ENCODE assay signal across 9 cellular contexts in the genomic region with DNA sequence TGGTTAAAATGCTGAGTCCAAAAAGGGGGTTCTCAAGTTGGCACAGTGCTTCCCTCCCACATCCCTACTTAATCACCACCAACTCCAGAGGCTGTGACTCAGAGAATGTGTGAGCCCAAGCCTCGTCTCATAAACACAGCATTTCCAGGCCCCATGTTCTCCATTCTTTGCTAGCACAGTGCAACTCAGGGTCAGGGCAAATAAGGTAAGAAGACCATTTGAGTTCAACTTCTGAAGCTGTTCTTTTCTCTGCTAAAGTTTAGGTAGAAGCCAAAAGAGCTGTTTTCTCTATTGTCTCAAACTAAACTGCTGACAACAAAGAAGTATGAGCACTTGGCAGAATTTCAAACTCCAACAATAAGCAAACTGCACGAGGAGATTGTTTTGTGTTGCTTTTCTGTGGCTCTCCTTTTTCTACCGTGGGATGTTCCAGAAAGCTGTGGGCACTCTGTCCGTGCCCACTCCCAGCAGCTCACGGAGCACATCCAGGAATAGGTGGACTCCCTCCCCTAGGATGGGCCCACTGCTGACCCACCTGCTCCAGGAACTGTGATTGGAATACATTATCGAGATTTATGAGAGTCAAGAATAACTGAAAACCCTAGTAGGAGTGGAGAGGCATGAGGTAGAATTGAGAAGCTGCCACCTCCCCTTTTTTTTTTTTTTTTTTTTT.
A peak's percentile ranks its signal among the peaks of the same experiment; 100 is the strongest.
DNase-seq lines count a peak whose midpoint lies in the region; ATAC-seq and TF ChIP-seq lines count a peak whose summit lies in the region.
"Had no signal": no experiment of that assay in that cellular context is flagged by ENCODE, and none has a peak within 500 bp of the region (broad histone marks: within the 10 kb centered on the region; RNA-seq: fewer than 3 reads in every experiment).

No MANE protein-coding gene starts in this region.

- peaks cover 12% of the 10 kb centered on the region for H3K4me1 ChIP-seq in lower lobe of right lung
- H3K4me1 ChIP-seq in thyroid gland = peaks cover 10 to 12% of the 10 kb centered on the region in 2 donors
- H3K4me1 ChIP-seq in CD8-positive, alpha-beta T cell (ENCODE audit: insufficient read depth, low read length) = peaks cover 36% of the 10 kb centered on the region

- CTCF ChIA-PET in activated CD4-positive, alpha-beta memory T cell treated with anti-CD3 and anti-CD28 coated beads for 36 hours (lab: Charles Lee) = interaction anchor here (0.6 to 1.4 kb wide), 2 partner anchors 80 to 508 kb away, joined by 4 read pairs; no protein-coding TSS in a partner anchor
- CTCF ChIA-PET in activated CD4-positive, alpha-beta memory T cell treated with anti-CD3 and anti-CD28 coated beads, Interleukin-2, amount 10 ng/mL, durations not matched to agents 7 days and 5 days (lab: Charles Lee) = no interaction called here
- CTCF ChIA-PET in CD8-positive, alpha-beta T cell (lab: Charles Lee) = interaction anchor here (0.6 to 0.9 kb wide), 2 partner anchors 21 to 335 kb away, joined by 3 to 5 read pairs; no protein-coding TSS in a partner anchor

- H3K4me3 ChIP-seq in cardiac fibroblast (replicated peaks in 1 of 2; ENCODE audit: low read depth in 2 of 2, low read length in 2 of 2) (no peak overlapping the region), lower lobe of right lung (no peak overlapping the region), thyroid gland (replicated peaks in 1 of 3) (no peak overlapping the region)
- no peak overlapping the region for H3K4me3 ChIP-seq in CD8-positive, alpha-beta T cell (ENCODE audit: low read depth, low read length)
- H3K4me3 ChIP-seq: cardiac muscle cell had no signal

- peaks cover 62% of the 10 kb centered on the region for H3K4me1 Mint-ChIP-seq in activated CD4-positive, alpha-beta memory T cell treated with anti-CD3 and anti-CD28 coated beads for 36 hours (ENCODE audit: low read depth)
- H3K4me1 Mint-ChIP-seq in activated CD4-positive, alpha-beta memory T cell treated with anti-CD3 and anti-CD28 coated beads, Interleukin-2, amount 10 ng/mL, durations not matched to agents 7 days and 5 days = peaks cover 27% of the 10 kb centered on the region
- H3K4me1 Mint-ChIP-seq in CD8-positive, alpha-beta T cell (ENCODE audit: low read depth) = peaks cover 59% of the 10 kb centered on the region

- POLR2A ChIA-PET in activated CD4-positive, alpha-beta memory T cell treated with anti-CD3 and anti-CD28 coated beads for 36 hours (lab: Charles Lee) = no interaction called here
- POLR2A ChIA-PET in activated CD4-positive, alpha-beta memory T cell treated with anti-CD3 and anti-CD28 coated beads, Interleukin-2, amount 10 ng/mL, durations not matched to agents 7 days and 5 days (lab: Charles Lee) = no interaction called here
- POLR2A ChIA-PET in CD8-positive, alpha-beta T cell (lab: Charles Lee) = interaction anchor here (0.7 to 1.0 kb wide), 2 partner anchors 34 to 376 kb away, joined by 3 read pairs; no protein-coding TSS in a partner anchor

- no peak overlapping the region for H3K4me3 Mint-ChIP-seq in activated CD4-positive, alpha-beta memory T cell treated with anti-CD3 and anti-CD28 coated beads for 36 hours
- H3K4me3 Mint-ChIP-seq in activated CD4-positive, alpha-beta memory T cell treated with anti-CD3 and anti-CD28 coated beads, Interleukin-2, amount 10 ng/mL, durations not matched to agents 7 days and 5 days = no peak overlapping the region
- no peak overlapping the region for H3K4me3 Mint-ChIP-seq in CD8-positive, alpha-beta T cell

- peak overlapping the region; percentile 65 for H3K27ac ChIP-seq in lower lobe of right lung
- peak overlapping the region in 2 of 3 donors; percentile 42 to 51 for H3K27ac ChIP-seq in thyroid gland
- H3K27ac ChIP-seq in CD8-positive, alpha-beta T cell (ENCODE audit: low read depth, low read length) = no peak overlapping the region
- H3K27ac ChIP-seq: cardiac muscle cell had no signal

- TF ChIP-seq CTCF in cardiac fibroblast (IDR thresholded peaks at IDR 0.05; ENCODE audit: low read depth, low read length) (no peak), lower lobe of right lung (IDR thresholded peaks at IDR 0.05) (no peak), thyroid gland (IDR thresholded peaks at IDR 0.05) (no peak), GM10266 (IDR thresholded peaks at IDR 0.05; ENCODE audit: control insufficient read depth, insufficient read depth, low read depth, missing control alignments) (no peak)
- no peak for TF ChIP-seq CTCF in CD8-positive, alpha-beta T cell (IDR thresholded peaks at IDR 0.05)

- no peaks in the 10 kb centered on the region for H3K27me3 Mint-ChIP-seq in activated CD4-positive, alpha-beta memory T cell treated with anti-CD3 and anti-CD28 coated beads for 36 hours
- H3K27me3 Mint-ChIP-seq in activated CD4-positive, alpha-beta memory T cell treated with anti-CD3 and anti-CD28 coated beads, Interleukin-2, amount 10 ng/mL, durations not matched to agents 7 days and 5 days = no peaks in the 10 kb centered on the region
- no peaks in the 10 kb centered on the region for H3K27me3 Mint-ChIP-seq in CD8-positive, alpha-beta T cell (ENCODE audit: low read depth)

- TF ChIP-seq POLR2A in thyroid gland (IDR thresholded peaks at IDR 0.05) = no peak

- peak; percentile 22 to 69 for ATAC-seq in lower lobe of right lung
- no peak for ATAC-seq in CD8-positive, alpha-beta T cell

- H3K9me3 ChIP-seq in lower lobe of right lung (no peaks in the 10 kb centered on the region), thyroid gland (no peaks in the 10 kb centered on the region)
- no peaks in the 10 kb centered on the region for H3K9me3 ChIP-seq in CD8-positive, alpha-beta T cell (ENCODE audit: low read length)

- H3K9me3 Mint-ChIP-seq in activated CD4-positive, alpha-beta memory T cell treated with anti-CD3 and anti-CD28 coated beads for 36 hours = no peaks in the 10 kb centered on the region
- no peaks in the 10 kb centered on the region for H3K9me3 Mint-ChIP-seq in activated CD4-positive, alpha-beta memory T cell treated with anti-CD3 and anti-CD28 coated beads, Interleukin-2, amount 10 ng/mL, durations not matched to agents 7 days and 5 days
- no peaks in the 10 kb centered on the region for H3K9me3 Mint-ChIP-seq in CD8-positive, alpha-beta T cell

- intact Hi-C loops in activated CD4-positive, alpha-beta memory T cell treated with anti-CD3 and anti-CD28 coated beads for 36 hours (cut with micrococcal nuclease) = loop anchor here (2.0 to 5.0 kb wide), 5 partner anchors 21 to 368 kb away; no protein-coding TSS in a partner anchor
- intact Hi-C loops in lower lobe of right lung (cut with DNase I) = no loop called here
- intact Hi-C loops in thyroid gland (cut with DNase I) = no loop called here
- intact Hi-C loops in CD8-positive, alpha-beta T cell (cut with DNase I, micrococcal nuclease) = loop anchor here in 1 of 2 experiments (5.0 to 10.0 kb wide), 2 partner anchors 38 to 55 kb away; no protein-coding TSS in a partner anchor

- H3K36me3 ChIP-seq in lower lobe of right lung (no peaks in the 10 kb centered on the region), thyroid gland (no peaks in the 10 kb centered on the region)
- H3K36me3 ChIP-seq in CD8-positive, alpha-beta T cell (ENCODE audit: insufficient read depth, low read length) = no peaks in the 10 kb centered on the region
- H3K36me3 ChIP-seq: cardiac muscle cell had no signal

- H3K36me3 Mint-ChIP-seq in activated CD4-positive, alpha-beta memory T cell treated with anti-CD3 and anti-CD28 coated beads for 36 hours = no peaks in the 10 kb centered on the region
- no peaks in the 10 kb centered on the region for H3K36me3 Mint-ChIP-seq in activated CD4-positive, alpha-beta memory T cell treated with anti-CD3 and anti-CD28 coated beads, Interleukin-2, amount 10 ng/mL, durations not matched to agents 7 days and 5 days (ENCODE audit: low read depth)
- H3K36me3 Mint-ChIP-seq in CD8-positive, alpha-beta T cell = no peaks in the 10 kb centered on the region

- H3K27me3 ChIP-seq in lower lobe of right lung (ENCODE audit: low read depth) = no peaks in the 10 kb centered on the region
- no peaks in the 10 kb centered on the region for H3K27me3 ChIP-seq in thyroid gland
- no peaks in the 10 kb centered on the region for H3K27me3 ChIP-seq in CD8-positive, alpha-beta T cell (ENCODE audit: insufficient read depth, low read length)
- H3K27me3 ChIP-seq: cardiac muscle cell had no signal

- no peak for DNase-seq in activated CD4-positive, alpha-beta memory T cell treated with anti-CD3 and anti-CD28 coated beads for 36 hours
- no peak for DNase-seq in activated CD4-positive, alpha-beta memory T cell treated with anti-CD3 and anti-CD28 coated beads, Interleukin-2, amount 10 ng/mL, durations not matched to agents 7 days and 5 days
- DNase-seq in cardiac fibroblast (ENCODE audit: low read depth in 2 of 2) (peak; percentile 91 to 95), lower lobe of right lung (no peak), thyroid gland (peak in 1 of 2 donors; percentile 19), GM10266 (ENCODE audit: extremely low spot score) (no peak), NCI-H146 (lab: John Stamatoyannopoulos, UW) (no peak)
- no peak for DNase-seq in CD8-positive, alpha-beta T cell

- WGBS in thyroid gland, 2 donors = 49 to 54% methylated on average over 6 of the region's 6 CpGs

- H3K27ac Mint-ChIP-seq in activated CD4-positive, alpha-beta memory T cell treated with anti-CD3 and anti-CD28 coated beads for 36 hours = peak overlapping the region; percentile 18
- no peak overlapping the region for H3K27ac Mint-ChIP-seq in activated CD4-positive, alpha-beta memory T cell treated with anti-CD3 and anti-CD28 coated beads, Interleukin-2, amount 10 ng/mL, durations not matched to agents 7 days and 5 days
- no peak overlapping the region for H3K27ac Mint-ChIP-seq in CD8-positive, alpha-beta T cell

Comparison
In these comparisons a context has a peak if more than half of its experiments do, and no peak if none do; other contexts are left out.
1. DNase-seq: peak in cardiac fibroblast (2 of 2); none in activated CD4-positive, alpha-beta memory T cell treated with anti-CD3 and anti-CD28 coated beads for 36 hours (single experiment), activated CD4-positive, alpha-beta memory T cell treated with anti-CD3 and anti-CD28 coated beads, Interleukin-2, amount 10 ng/mL, durations not matched to agents 7 days and 5 days (single experiment), lower lobe of right lung (single experiment), GM10266 (single experiment), CD8-positive, alpha-beta T cell (0 of 7) and NCI-H146 (single experiment).